18 cellular contexts compared by ENCODE assay signal in genomic region chr18:44687421-44687820, GRCh38. TPM values are rescaled to one million over a fixed set of nuclear protein-coding genes. Genes with fewer than 3 reads are reported as not detected.
"Had no signal": no experiment of that assay in that cellular context is flagged by ENCODE, and none has a peak within 500 bp of the region (broad histone marks: within the 10 kb centered on the region; RNA-seq: fewer than 3 reads in every experiment).

No MANE protein-coding gene starts in this region.

- ATAC-seq: effector memory CD8-positive, alpha-beta T cell; mucosa of descending colon; naive thymus-derived CD4-positive, alpha-beta T cell had no signal

- DNase-seq: activated CD4-positive, alpha-beta T cell treated with anti-CD3 and anti-CD28 coated beads, Interleukin-2, amount 10 ng/mL, durations not matched to agents 7 days and 5 days; activated CD8-positive, alpha-beta memory T cell treated with anti-CD3 and anti-CD28 coated beads for 24 hours; dermis blood vessel endothelial cell; effector memory CD8-positive, alpha-beta T cell; islet precursor cell; mucosa of descending colon; naive thymus-derived CD4-positive, alpha-beta T cell; posterior cingulate gyrus; retina; stimulated activated CD4-positive, alpha-beta T cell treated with anti-CD3 and anti-CD28 coated beads, Interleukin-4, amount 100 ng/mL, for 1 hour had no signal

- H3K27ac ChIP-seq: ascending aorta, neutrophil, suprapubic skin had no signal

- FAIRE-seq: bronchial epithelial cell had no signal

- H3K9me3 Mint-ChIP-seq: activated CD4-positive, alpha-beta T cell treated with anti-CD3 and anti-CD28 coated beads, Interleukin-2, amount 10 ng/mL, durations not matched to agents 7 days and 5 days; activated T-helper 1 cell treated with anti-CD3 and anti-CD28 coated beads, Interleukin-12 subunit alpha, Interleukin-12 subunit beta, Interleukin-2, Interleukin-4 antibody, amounts not matched to agents 30 ng/mL and 10 ng/mL and 1 ng/mL, durations not matched to agents 14 hours and 24 hours and 36 hours; effector memory CD8-positive, alpha-beta T cell; stimulated activated naive CD8-positive, alpha-beta T cell treated with anti-CD3 and anti-CD28 coated beads, Interleukin-15, Interleukin-2, amounts not matched to agents 100 ng/mL and 50 ng/mL, for 24 hours had no signal

- H3K27ac Mint-ChIP-seq: activated CD4-positive, alpha-beta T cell treated with anti-CD3 and anti-CD28 coated beads, Interleukin-2, amount 10 ng/mL, durations not matched to agents 7 days and 5 days; activated T-helper 1 cell treated with anti-CD3 and anti-CD28 coated beads, Interleukin-12 subunit alpha, Interleukin-12 subunit beta, Interleukin-2, Interleukin-4 antibody, amounts not matched to agents 30 ng/mL and 10 ng/mL and 1 ng/mL, durations not matched to agents 14 hours and 24 hours and 36 hours; effector memory CD8-positive, alpha-beta T cell; stimulated activated naive CD8-positive, alpha-beta T cell treated with anti-CD3 and anti-CD28 coated beads, Interleukin-15, Interleukin-2, amounts not matched to agents 100 ng/mL and 50 ng/mL, for 24 hours; type B pancreatic cell had no signal

- H3K27me3 ChIP-seq: ascending aorta, suprapubic skin had no signal

- H3K4me3 ChIP-seq: ascending aorta, lung, mucosa of descending colon, suprapubic skin had no signal

- H3K27me3 Mint-ChIP-seq: type B pancreatic cell had no signal

- H3K4me3 Mint-ChIP-seq: activated CD4-positive, alpha-beta T cell treated with anti-CD3 and anti-CD28 coated beads, Interleukin-2, amount 10 ng/mL, durations not matched to agents 7 days and 5 days; activated T-helper 1 cell treated with anti-CD3 and anti-CD28 coated beads, Interleukin-12 subunit alpha, Interleukin-12 subunit beta, Interleukin-2, Interleukin-4 antibody, amounts not matched to agents 30 ng/mL and 10 ng/mL and 1 ng/mL, durations not matched to agents 14 hours and 24 hours and 36 hours; effector memory CD8-positive, alpha-beta T cell; naive thymus-derived CD4-positive, alpha-beta T cell; stimulated activated naive CD8-positive, alpha-beta T cell treated with anti-CD3 and anti-CD28 coated beads, Interleukin-15, Interleukin-2, amounts not matched to agents 100 ng/mL and 50 ng/mL, for 24 hours had no signal

- H3K4me1 Mint-ChIP-seq: activated CD4-positive, alpha-beta T cell treated with anti-CD3 and anti-CD28 coated beads, Interleukin-2, amount 10 ng/mL, durations not matched to agents 7 days and 5 days had no signal

- H3K9me3 ChIP-seq: ascending aorta, mucosa of descending colon, neutrophil, suprapubic skin had no signal

- H3K36me3 ChIP-seq: ascending aorta, neutrophil, suprapubic skin had no signal

RNA-seq across cellular contexts. Expression of gene SETBP1, which starts 6.7 kb away (rescaled TPM):
- polyA plus RNA-seq: naive thymus-derived CD4-positive, alpha-beta T cell had no signal
